8 cellular contexts compared by ENCODE assay signal in genomic region chr19:38319421-38320258, GRCh38. TPM values are rescaled to one million over a fixed set of nuclear protein-coding genes. Genes with fewer than 3 reads are reported as not detected.
DNase-seq lines count a peak whose midpoint lies in the region; ATAC-seq and TF ChIP-seq lines count a peak whose summit lies in the region.

KCNK6 (plus strand) TSS chr19:38319845; CDS start chr19:38319951, 106 bp downstream.

- CTCF ChIA-PET in HEK293T (lab: Yijun Ruan, JAX): no interaction called here

- H3K9me3 ChIP-seq in SJCRH30 (replicated peaks): no peaks in the 10 kb centered on the region
- no peaks in the 10 kb centered on the region for H3K9me3 ChIP-seq in adrenal gland (replicated peaks in 1 of 3)
- no peaks in the 10 kb centered on the region for H3K9me3 ChIP-seq in iPS DF 6.9 (ENCODE audit: control insufficient read depth, insufficient read depth, low read length)

- H3K4me3 ChIP-seq in SJCRH30 (peak within 1 kb of the TSS; percentile 66), adrenal gland (peak within 1 kb of the TSS in 3 of 4 donors; percentile 25 to 66 (median 62)), iPS DF 6.9 (ENCODE audit: low read length) (peak within 1 kb of the TSS; percentile 49; the same call in 1 of the 2 replicates), skeletal muscle cell (ENCODE audit: low read depth, low read length) (peak within 1 kb of the TSS; percentile 56)

- intact Hi-C loops in adrenal gland (cut with DNase I): loop anchor here (5.0 to 10.0 kb wide), 2 partner anchors 77 to 415 kb away; partner anchors contain the start of genes SIPA1L3 (in 1 of the 2) and WDR87 (in 1 of the 2)

- H3K27me3 ChIP-seq in SJCRH30 (no peaks in the 10 kb centered on the region), adrenal gland (no peaks in the 10 kb centered on the region), iPS DF 6.9 (ENCODE audit: control insufficient read depth, insufficient read depth, low read length) (peaks cover 5% of the 10 kb centered on the region; the same call in 1 of the 2 replicates)

- H3K27ac ChIP-seq in SJCRH30 (no peak within 1 kb of the TSS), adrenal gland (peak within 1 kb of the TSS in 4 of 5 donors; percentile 48 to 84 (median 64)), iPS DF 6.9 (ENCODE audit: low read length) (no peak within 1 kb of the TSS)

- no peak for TF ChIP-seq CTCF in adrenal gland (IDR thresholded peaks at IDR 0.05)

- TF ChIP-seq POLR2A in GM18505 (IDR thresholded peaks at IDR 0.05; ENCODE audit: borderline replicate concordance, extremely low read depth, insufficient read depth, insufficient read length) (peak; percentile 45), adrenal gland (IDR thresholded peaks at IDR 0.05) (peak in 1 of 2 donors; percentile 9)

- WGBS in adrenal gland, 4 donors: 4 to 6% (median 4%) methylated on average over 18 to 76 of the region's 76 CpGs
- no CpG with 5 or more reads among the region's 76 CpGs for WGBS in iPS DF 6.9 (ENCODE audit: insufficient coverage, insufficient read length)

- H3K36me3 ChIP-seq in SJCRH30 (no peaks in the 10 kb centered on the region), adrenal gland (replicated peaks in 1 of 2) (no peaks in the 10 kb centered on the region), iPS DF 6.9 (ENCODE audit: control insufficient read depth, insufficient read depth, low read length) (no peaks in the 10 kb centered on the region)

- ATAC-seq in GM18505 (IDR thresholded peaks at IDR 0.05; ENCODE audit: unreplicated experiment) (no peak), HG03565 (IDR thresholded peaks at IDR 0.05; ENCODE audit: unreplicated experiment) (no peak)

- H3K4me1 ChIP-seq in SJCRH30 (peaks cover 3% of the 10 kb centered on the region), adrenal gland (replicated peaks in 1 of 2) (peaks cover 34 to 41% of the 10 kb centered on the region in 2 donors), iPS DF 6.9 (ENCODE audit: control insufficient read depth, insufficient read depth, low read length) (no peaks in the 10 kb centered on the region)

- DNase-seq in SJCRH30: peak; percentile 46 to 57
- peak in 3 of 7 donors; percentile 31 to 51 (median 37) for DNase-seq in adrenal gland
- DNase-seq in iPS DF 6.9 (ENCODE audit: low read depth, low spot score): no peak
- DNase-seq in skeletal muscle cell (ENCODE audit: low read depth): no peak
- DNase-seq in HEK293T (ENCODE audit: extremely low spot score): no peak
- no peak for DNase-seq in SKM-1 (lab: John Stamatoyannopoulos, UW; ENCODE audit: unreplicated experiment)

- POLR2A ChIA-PET in HEK293T (lab: Yijun Ruan, JAX): no interaction called here

TF ChIP-seq in HEK293T, 16 proteins besides CTCF, POLR2A, EP300 and RAD21:
- TF ChIP-seq LEF1 (IDR thresholded peaks at IDR 0.05; ENCODE audit: borderline replicate concordance) (no peak), TARDBP (IDR thresholded peaks at IDR 0.05) (no peak), SUZ12 (IDR thresholded peaks at IDR 0.05) (no peak), ELF4 (IDR thresholded peaks at IDR 0.05) (no peak), FOXK2 (IDR thresholded peaks at IDR 0.05) (no peak), FOXM1 (IDR thresholded peaks at IDR 0.05; ENCODE audit: borderline replicate concordance) (no peak), ARNT (IDR thresholded peaks at IDR 0.05) (no peak), L3MBTL2 (conservative IDR thresholded peaks at IDR 0.05) (no peak), SP1 (IDR thresholded peaks at IDR 0.05) (no peak), ZNF384 (IDR thresholded peaks at IDR 0.05) (no peak), NFRKB (IDR thresholded peaks at IDR 0.05) (no peak), HDGF (IDR thresholded peaks at IDR 0.05; ENCODE audit: borderline replicate concordance) (no peak), CTBP1 (IDR thresholded peaks at IDR 0.05; ENCODE audit: borderline replicate concordance) (no peak), BHLHE40 (IDR thresholded peaks at IDR 0.05; ENCODE audit: borderline replicate concordance) (no peak), FOXA1 (IDR thresholded peaks at IDR 0.05) (no peak)
- TF ChIP-seq, protein P1, sequence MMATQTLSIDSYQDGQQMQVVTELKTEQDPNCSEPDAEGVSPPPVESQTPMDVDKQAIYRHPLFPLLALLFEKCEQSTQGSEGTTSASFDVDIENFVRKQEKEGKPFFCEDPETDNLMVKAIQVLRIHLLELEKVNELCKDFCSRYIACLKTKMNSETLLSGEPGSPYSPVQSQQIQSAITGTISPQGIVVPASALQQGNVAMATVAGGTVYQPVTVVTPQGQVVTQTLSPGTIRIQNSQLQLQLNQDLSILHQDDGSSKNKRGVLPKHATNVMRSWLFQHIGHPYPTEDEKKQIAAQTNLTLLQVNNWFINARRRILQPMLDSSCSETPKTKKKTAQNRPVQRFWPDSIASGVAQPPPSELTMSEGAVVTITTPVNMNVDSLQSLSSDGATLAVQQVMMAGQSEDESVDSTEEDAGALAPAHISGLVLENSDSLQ (IDR thresholded peaks at IDR 0.05): no peak

RNA-seq across cellular contexts. Expression of gene KCNK6, which starts in this region (rescaled TPM):
- total RNA-seq in SJCRH30 (2014; rRNA removed; shearing (Covaris generic)): 2.4 and 3.2 TPM in 2 replicates
- 1 to 10 TPM; 2.6 to 5.4 (median 4.3) TPM for total RNA-seq in adrenal gland
- 1 to 10 TPM; 2.2 to 6.0 (median 2.7) TPM for polyA plus RNA-seq in adrenal gland

Comparison
In these comparisons a context has a peak if more than half of its experiments do, and no peak if none do; other contexts are left out.
1. DNase-seq: peak in SJCRH30 (2 of 2); none in iPS DF 6.9 (single experiment), skeletal muscle cell (single experiment), HEK293T (single experiment) and SKM-1 (single experiment).
2. H3K27ac ChIP-seq: peak in adrenal gland (4 of 5); none in SJCRH30 (single experiment) and iPS DF 6.9 (single experiment).
3. Peak in every context shown above with its lines, with median percentiles within 50 percentile points of each other: H3K4me3 ChIP-seq.